20 cellular contexts compared by ENCODE assay signal in the genomic region with DNA sequence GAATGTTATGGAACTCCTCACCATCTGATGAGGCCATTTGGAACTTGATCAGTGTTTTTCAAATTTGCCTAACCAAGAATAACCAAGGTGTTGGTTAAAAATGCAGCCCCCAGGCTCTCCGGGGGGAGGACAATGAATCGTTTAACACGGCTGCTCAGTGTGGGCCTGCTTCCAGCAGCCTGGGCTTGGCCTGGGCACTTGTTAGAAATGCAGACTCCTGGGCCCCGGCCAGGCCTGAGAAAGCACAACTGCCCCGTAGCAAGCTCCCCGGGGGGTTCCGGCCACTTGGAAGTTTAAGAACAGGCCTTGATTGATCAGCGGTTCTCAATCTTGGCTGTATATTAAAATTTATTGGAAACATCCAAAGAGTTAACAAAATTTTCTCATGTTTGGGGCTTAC. TPM values are rescaled to one million over a fixed set of nuclear protein-coding genes. Genes with fewer than 3 reads are reported as not detected.
DNase-seq lines count a peak whose midpoint lies in the region; ATAC-seq, FAIRE-seq and TF ChIP-seq lines count a peak whose summit lies in the region.
"Had no signal": no experiment of that assay in that cellular context is flagged by ENCODE, and none has a peak within 500 bp of the region (broad histone marks: within the 10 kb centered on the region; RNA-seq: fewer than 3 reads in every experiment).

No MANE protein-coding gene starts in this region.

- peaks cover 5% of the 10 kb centered on the region for H3K27me3 Mint-ChIP-seq in activated T-cell treated with anti-CD3 and anti-CD28 coated beads, Interleukin-2, amount 50 U/mL, for 24 hours

- peaks cover 8% of the 10 kb centered on the region for H3K9me3 Mint-ChIP-seq in activated T-cell treated with anti-CD3 and anti-CD28 coated beads, Interleukin-2, amount 50 U/mL, for 24 hours

- H3K36me3 Mint-ChIP-seq in activated T-cell treated with anti-CD3 and anti-CD28 coated beads, Interleukin-2, amount 50 U/mL, for 24 hours (ENCODE audit: low read depth): no peaks in the 10 kb centered on the region
- H3K36me3 Mint-ChIP-seq: CD8-positive, alpha-beta T cell had no signal

- DNase-seq in Right ventricle myocardium inferior (ENCODE audit: missing footprints) (peak; percentile 27), left ventricle myocardium superior (no peak), colonic mucosa (peak; percentile 6), kidney (peak; percentile 45), ureter (ENCODE audit: low spot score) (peak; percentile 34), NCI-H1694 treated with DMSO at 0.1 percent for 48 hours (lab: John Stamatoyannopoulos, UW) (no peak)
- DNase-seq in activated T-cell treated with anti-CD3 and anti-CD28 coated beads, Interleukin-2, amount 50 U/mL, for 24 hours: no peak
- DNase-seq: Calu3, DMS79 treated with DMSO at 0.1 percent for 48 hours, GF-D8, HFFc6, IMR-90 had no signal

- no peaks in the 10 kb centered on the region for H3K36me3 ChIP-seq in colonic mucosa
- no peaks in the 10 kb centered on the region for H3K36me3 ChIP-seq in kidney (ENCODE audit: control insufficient read depth in 1 of 2, insufficient read depth in 2 of 2, low read length in 2 of 2)

- no peak for FAIRE-seq in kidney (lab: Jason Lieb, UNC)
- FAIRE-seq: H54, HTR-8/SVneo had no signal

- no peak overlapping the region for H3K27ac Mint-ChIP-seq in activated T-cell treated with anti-CD3 and anti-CD28 coated beads, Interleukin-2, amount 50 U/mL, for 24 hours
- H3K27ac Mint-ChIP-seq: B cell; CD8-positive, alpha-beta T cell; GM23338; HFFc6 had no signal

- ATAC-seq in Right ventricle myocardium inferior (no peak), left ventricle myocardium superior (no peak), GM21528 (IDR thresholded peaks at IDR 0.05; ENCODE audit: low FRiP score, unreplicated experiment) (no peak)
- ATAC-seq: CD8-positive, alpha-beta T cell; HCT116 had no signal

- H3K9ac ChIP-seq in colonic mucosa (ENCODE audit: low read depth in 2 of 2, low read length in 2 of 2) (no peak overlapping the region), kidney (ENCODE audit: low read length in 2 of 2) (no peak overlapping the region)
- H3K9ac ChIP-seq: BLaER1 treated with 17β-estradiol and CSF1 and Interleukin-3, amounts not matched to agents 10 nM and 100 nM had no signal

- H3K4me3 ChIP-seq in colonic mucosa: no peak overlapping the region
- no peak overlapping the region for H3K4me3 ChIP-seq in kidney (ENCODE audit: low read length in 2 of 2)
- H3K4me3 ChIP-seq: BLaER1 treated with 17β-estradiol and CSF1 and Interleukin-3, amounts not matched to agents 10 nM and 100 nM; GM23338 had no signal

- H3K27ac ChIP-seq in colonic mucosa (no peak overlapping the region), kidney (ENCODE audit: low read depth in 2 of 2, low read length in 2 of 2) (no peak overlapping the region)
- H3K27ac ChIP-seq: BLaER1 treated with 17β-estradiol and CSF1 and Interleukin-3, amounts not matched to agents 10 nM and 100 nM had no signal

- peaks cover 7% of the 10 kb centered on the region for H3K4me1 ChIP-seq in colonic mucosa
- no peaks in the 10 kb centered on the region for H3K4me1 ChIP-seq in kidney (ENCODE audit: control insufficient read depth in 1 of 2, insufficient read depth in 1 of 2, low read depth in 1 of 2, low read length in 2 of 2)

- H3K4me1 Mint-ChIP-seq in activated T-cell treated with anti-CD3 and anti-CD28 coated beads, Interleukin-2, amount 50 U/mL, for 24 hours (ENCODE audit: low read depth): peaks cover 15% of the 10 kb centered on the region

- H3K4me3 Mint-ChIP-seq in activated T-cell treated with anti-CD3 and anti-CD28 coated beads, Interleukin-2, amount 50 U/mL, for 24 hours: no peak overlapping the region
- H3K4me3 Mint-ChIP-seq: B cell; CD8-positive, alpha-beta T cell; GM23338; HFFc6 had no signal

- H3K27me3 ChIP-seq in colonic mucosa: no peaks in the 10 kb centered on the region
- H3K27me3 ChIP-seq: BLaER1 treated with 17β-estradiol and CSF1 and Interleukin-3, amounts not matched to agents 10 nM and 100 nM had no signal

- intact Hi-C loops in Right ventricle myocardium inferior (cut with DNase I): no loop called here
- intact Hi-C loops in left ventricle myocardium superior (cut with micrococcal nuclease): no loop called here
- intact Hi-C loops in colonic mucosa (cut with DNase I): no loop called here
- intact Hi-C loops in kidney (cut with DNase I): no loop called here

- H3K9me3 ChIP-seq in colonic mucosa: no peaks in the 10 kb centered on the region
- peaks cover 0 to 5% of the 10 kb centered on the region in 2 donors for H3K9me3 ChIP-seq in kidney (ENCODE audit: control insufficient read depth in 1 of 2, low read length in 2 of 2)

- no peak for TF ChIP-seq CTCF in colonic mucosa (IDR thresholded peaks at IDR 0.05)
- TF ChIP-seq CTCF in kidney (IDR thresholded peaks at IDR 0.05; ENCODE audit: borderline replicate concordance, extremely low read depth, insufficient read depth): no peak

RNA-seq across cellular contexts. Expression of a gene that starts 22.8 kb away (rescaled TPM):
- total RNA-seq in Right ventricle myocardium inferior: 7.0 TPM
- total RNA-seq in left ventricle myocardium superior: 5.2 TPM
- 10 to 100 TPM; 13.3 to 16.1 TPM for total RNA-seq in colonic mucosa
- 25.6 TPM for total RNA-seq in kidney
- 7.6 TPM for polyA plus RNA-seq in kidney (ENCODE audit: insufficient read depth, low read depth, low replicate concordance)
- 66.4 TPM for total RNA-seq in ureter

RNA-seq across cellular contexts. Expression of a gene that starts 33.5 kb away (rescaled TPM):
- 6.1 TPM for total RNA-seq in Right ventricle myocardium inferior
- 6.6 TPM for total RNA-seq in left ventricle myocardium superior
- total RNA-seq in colonic mucosa: 10 to 100 TPM; 10.2 to 15.1 TPM
- total RNA-seq in kidney: 16.0 TPM
- 2.3 TPM for polyA plus RNA-seq in kidney (ENCODE audit: insufficient read depth, low read depth, low replicate concordance)
- 24.5 TPM for total RNA-seq in ureter

Comparison
In these comparisons a context has a peak if more than half of its experiments do, and no peak if none do; other contexts are left out.
1. DNase-seq: peak in Right ventricle myocardium inferior (single experiment), colonic mucosa (single experiment), kidney (single experiment) and ureter (single experiment); none in left ventricle myocardium superior (single experiment), NCI-H1694 treated with DMSO at 0.1 percent for 48 hours (single experiment) and activated T-cell treated with anti-CD3 and anti-CD28 coated beads, Interleukin-2, amount 50 U/mL, for 24 hours (single experiment).